8 cellular contexts compared by ENCODE assay signal in genomic region chr15:59751552-59752413, GRCh38.
A peak's percentile ranks its signal among the peaks of the same experiment; 100 is the strongest.
DNase-seq lines count a peak whose midpoint lies in the region; ATAC-seq and TF ChIP-seq lines count a peak whose summit lies in the region.

No MANE protein-coding gene starts in this region.

- intact Hi-C loops in ascending aorta (cut with DNase I) = no loop called here

- ATAC-seq in HG03521 (IDR thresholded peaks at IDR 0.05; ENCODE audit: unreplicated experiment) (no peak), omental fat pad (ENCODE audit: low FRiP score) (no peak)

- no peaks in the 10 kb centered on the region for H3K4me1 ChIP-seq in ascending aorta

- CTCF ChIA-PET in RWPE1 (lab: Yijun Ruan, JAX) = interaction anchor here (0.5 to 2.6 kb wide), 7 partner anchors 27 to 651 kb away, joined by 3 to 14 read pairs (median 4); partner anchors contain the start of gene FOXB1
- CTCF ChIA-PET in GM10248 (lab: Yijun Ruan, JAX) = interaction anchor here (0.8 to 2.1 kb wide), 5 partner anchors 10 to 571 kb away, joined by 3 to 10 read pairs (median 3); no protein-coding TSS in a partner anchor

- no peaks in the 10 kb centered on the region for H3K36me3 ChIP-seq in ascending aorta

- DNase-seq in AG09309 (ENCODE audit: low read depth) = no peak
- DNase-seq in RWPE1 (ENCODE audit: low spot score) = peak; percentile 33
- DNase-seq in fibroblast of villous mesenchyme (ENCODE audit: low read depth) = peak; percentile 3
- DNase-seq in omental fat pad (ENCODE audit: low spot score) = no peak
- no peak for DNase-seq in ascending aorta (ENCODE audit: low spot score in 2 of 2)
- no peak for DNase-seq in GM10248 (ENCODE audit: extremely low spot score)

- H3K27ac ChIP-seq in RWPE1 (no peak overlapping the region), ascending aorta (no peak overlapping the region)

- no peaks in the 10 kb centered on the region for H3K9me3 ChIP-seq in ascending aorta

- no peaks in the 10 kb centered on the region for H3K27me3 ChIP-seq in ascending aorta

- H3K4me3 ChIP-seq in AG09309 (ENCODE audit: control insufficient read depth, low read depth, low read length) = no peak overlapping the region
- H3K4me3 ChIP-seq in GM12875 (ENCODE audit: low read depth, low read length) = no peak overlapping the region
- H3K4me3 ChIP-seq in fibroblast of villous mesenchyme (ENCODE audit: low read depth, low read length) = no peak overlapping the region
- H3K4me3 ChIP-seq in ascending aorta = no peak overlapping the region

- POLR2A ChIA-PET in RWPE1 (lab: Yijun Ruan, JAX; ENCODE audit: low non-redundant PET) (no interaction called here), GM10248 (lab: Yijun Ruan, JAX) (no interaction called here)

- TF ChIP-seq CTCF in AG09309 (IDR thresholded peaks at IDR 0.05; ENCODE audit: control insufficient read depth, insufficient read depth, low read depth, low read length, missing control alignments) (peak; percentile 13), GM12875 (IDR thresholded peaks at IDR 0.05; ENCODE audit: borderline replicate concordance, insufficient read depth, low read depth, low read length) (peak; percentile 35), RWPE1 (conservative IDR thresholded peaks at IDR 0.05; ENCODE audit: low read depth) (peak; percentile 24), fibroblast of villous mesenchyme (IDR thresholded peaks at IDR 0.05; ENCODE audit: insufficient read depth, low read depth, low read length) (peak; percentile 33), omental fat pad (IDR thresholded peaks at IDR 0.05) (no peak), ascending aorta (IDR thresholded peaks at IDR 0.05) (no peak), GM10248 (IDR thresholded peaks at IDR 0.05; ENCODE audit: control extremely low read depth, extremely low read depth, low read depth, missing control alignments) (no peak)

Comparison
In these comparisons a context has a peak if more than half of its experiments do, and no peak if none do; other contexts are left out.
1. DNase-seq: peak in RWPE1 (single experiment) and fibroblast of villous mesenchyme (single experiment); none in AG09309 (single experiment), omental fat pad (single experiment), ascending aorta (0 of 2) and GM10248 (single experiment).
2. CTCF ChIP-seq: peak in AG09309 (single experiment), GM12875 (single experiment), RWPE1 (single experiment) and fibroblast of villous mesenchyme (single experiment); none in omental fat pad (0 of 3), ascending aorta (0 of 3) and GM10248 (single experiment).